In the genomic region with DNA sequence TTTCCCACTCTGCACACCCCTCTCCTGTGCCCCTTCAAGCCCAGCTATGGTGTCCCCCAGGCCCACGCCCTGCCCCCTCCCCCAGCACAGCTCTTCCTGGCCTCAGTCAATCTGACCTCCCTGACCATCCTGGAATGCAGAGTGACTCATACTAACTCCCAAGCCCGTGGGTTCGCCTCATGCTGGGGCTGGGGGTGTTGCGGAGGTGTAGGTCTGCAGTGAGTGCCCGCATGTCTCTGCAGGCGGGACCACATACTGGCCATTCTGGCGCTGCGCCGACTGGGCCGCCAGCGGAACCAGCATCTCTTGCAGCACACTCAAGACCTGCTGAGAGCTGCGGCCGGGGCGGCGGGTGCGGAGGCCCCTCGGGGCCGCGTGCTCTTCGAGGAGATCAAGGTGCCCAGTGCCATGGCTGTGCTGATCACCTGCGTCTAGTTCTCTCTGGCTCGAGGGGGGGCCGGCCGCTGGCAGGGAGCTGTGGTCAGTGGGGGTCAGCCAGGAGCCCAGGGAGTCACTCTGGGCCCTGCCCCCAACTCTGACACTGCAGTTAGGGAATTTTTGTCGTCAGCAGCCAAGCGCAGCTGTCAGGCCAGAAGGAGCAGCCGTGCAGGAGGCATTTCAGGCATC, we compare ENCODE assay signal across 7 cellular contexts. TPM values are rescaled to one million over a fixed set of nuclear protein-coding genes. Genes with fewer than 3 reads are reported as not detected.
DNase-seq lines count a peak whose midpoint lies in the region; ATAC-seq, FAIRE-seq and TF ChIP-seq lines count a peak whose summit lies in the region.
"Had no signal": no experiment of that assay in that cellular context is flagged by ENCODE, and none has a peak within 500 bp of the region (broad histone marks: within the 10 kb centered on the region; RNA-seq: fewer than 3 reads in every experiment).

No MANE protein-coding gene starts in this region.

- H3K23ac ChIP-seq in neuronal stem cell (ENCODE audit: low read depth, low read length, poor library complexity): peak overlapping the region; percentile 57

- H3K14ac ChIP-seq in neuronal stem cell (ENCODE audit: low read length): no peak overlapping the region

- peak overlapping the region; percentile 71 for H2BK5ac ChIP-seq in neuronal stem cell (ENCODE audit: low read length)

- peak in 1 of 3 donors; percentile 14 for TF ChIP-seq POLR2A in body of pancreas (IDR thresholded peaks at IDR 0.05)
- no peak for TF ChIP-seq POLR2A in GM12891 (IDR thresholded peaks at IDR 0.05; ENCODE audit: low read depth, low read length)

- no peak for FAIRE-seq in GM12891 (lab: Jason Lieb, UNC)

- H3K36me3 ChIP-seq in H7 (replicated peaks; ENCODE audit: control insufficient read depth, insufficient read depth, low read length) (no peaks in the 10 kb centered on the region), body of pancreas (replicated peaks in 1 of 2; ENCODE audit: insufficient read depth in 1 of 2, low read depth in 2 of 2) (no peaks in the 10 kb centered on the region), neuronal stem cell (replicated peaks in 1 of 2; ENCODE audit: control insufficient read depth in 2 of 2, insufficient read depth in 2 of 2, low read length in 2 of 2) (no peaks in the 10 kb centered on the region)

- H3K4me2 ChIP-seq in neuronal stem cell (ENCODE audit: insufficient read depth, low read length, poor library complexity, severe bottlenecking): peak overlapping the region; percentile 32

- TF ChIP-seq CTCF in body of pancreas (IDR thresholded peaks at IDR 0.05): no peak

- no peak overlapping the region for H3K4ac ChIP-seq in neuronal stem cell (ENCODE audit: low read length)

- no peaks in the 10 kb centered on the region for H3K79me1 ChIP-seq in neuronal stem cell (ENCODE audit: low read depth, low read length)

- H3K9ac ChIP-seq in neuronal stem cell (ENCODE audit: low read depth, low read length, poor library complexity): peak overlapping the region; percentile 53

- peak overlapping the region; percentile 56 for H4K8ac ChIP-seq in neuronal stem cell (ENCODE audit: low read depth, low read length)

- H3K27ac ChIP-seq in body of pancreas: peak overlapping the region in 3 of 4 donors; percentile 61 to 82 (median 72)
- H3K27ac ChIP-seq in neuronal stem cell (replicated peaks; ENCODE audit: low read length): no peak overlapping the region

- peak overlapping the region; percentile 33 for H2BK12ac ChIP-seq in neuronal stem cell (ENCODE audit: low read length)

- ATAC-seq in body of pancreas: peak; percentile 33
- ATAC-seq: activated T-helper 17 cell treated with anti-CD3 and anti-CD28 coated beads, Interleukin-2, amount 50 U/mL, for 72 hours had no signal

- H2BK15ac ChIP-seq in neuronal stem cell (ENCODE audit: low read length): peak overlapping the region; percentile 88

- intact Hi-C loops in body of pancreas (cut with DNase I): loop anchor here (5.0 to 10.0 kb wide), 2 partner anchors 67 to 185 kb away; no protein-coding TSS in a partner anchor

- peaks cover 48% of the 10 kb centered on the region for H3K4me1 ChIP-seq in body of pancreas
- H3K4me1 ChIP-seq in neuronal stem cell (ENCODE audit: control insufficient read depth in 2 of 2, insufficient read depth in 1 of 2, low read depth in 1 of 2, low read length in 2 of 2): peaks cover 17 to 34% of the 10 kb centered on the region in 2 donors

- peak overlapping the region; percentile 23; the same call in 1 of the 2 replicates for H3K4me3 ChIP-seq in H7 (ENCODE audit: insufficient read depth, low read depth, low read length)
- H3K4me3 ChIP-seq in body of pancreas: no peak overlapping the region
- H3K4me3 ChIP-seq in neuronal stem cell (ENCODE audit: low read length in 2 of 2): no peak overlapping the region

- 51 to 59% methylated on average over 5 to 27 of the region's 27 CpGs for WGBS in body of pancreas, 2 donors
- no CpG with 5 or more reads among the region's 27 CpGs for WGBS in neuronal stem cell (ENCODE audit: extremely low coverage in 2 of 2, insufficient read length in 2 of 2, insufficient replicate concordance in 1 of 2), 2 donors

- H3K27me3 ChIP-seq in H7 (ENCODE audit: control insufficient read depth, insufficient read depth, low read length): peaks cover 2% of the 10 kb centered on the region; the same call in 1 of the 2 replicates
- H3K27me3 ChIP-seq in body of pancreas: no peaks in the 10 kb centered on the region
- H3K27me3 ChIP-seq in neuronal stem cell (ENCODE audit: control insufficient read depth in 3 of 3, insufficient read depth in 3 of 3, low read depth in 1 of 3, low read length in 3 of 3): peaks cover 0 to 23% (median 5%) of the 10 kb centered on the region in 3 experiments

- DNase-seq in H7: peak; percentile 86
- peak in 3 of 4 donors; percentile 36 to 60 (median 52) for DNase-seq in body of pancreas
- DNase-seq in neuronal stem cell (ENCODE audit: low spot score): no peak
- DNase-seq in NCI-H345 (lab: John Stamatoyannopoulos, UW): no peak
- DNase-seq in GM12891 (ENCODE audit: insufficient read length, low spot score): no peak
- no peak for DNase-seq in DMS53 treated with DMSO at 0.1 percent for 48 hours (lab: John Stamatoyannopoulos, UW; ENCODE audit: unreplicated experiment)

- H3K9me3 ChIP-seq in body of pancreas (no peaks in the 10 kb centered on the region), neuronal stem cell (replicated peaks in 1 of 2; ENCODE audit: control insufficient read depth in 2 of 2, insufficient read depth in 1 of 2, low read depth in 1 of 2, low read length in 2 of 2) (no peaks in the 10 kb centered on the region)

- peak overlapping the region; percentile 89 for H3K18ac ChIP-seq in neuronal stem cell (ENCODE audit: low read length)

- H2BK120ac ChIP-seq in neuronal stem cell (ENCODE audit: low read depth, low read length): peak overlapping the region; percentile 93

- H4K91ac ChIP-seq in neuronal stem cell (ENCODE audit: low read depth, low read length, poor library complexity): peak overlapping the region; percentile 80

- peak overlapping the region; percentile 89 for H2AK5ac ChIP-seq in neuronal stem cell (ENCODE audit: low read depth, low read length)

- peak overlapping the region; percentile 66 for H2AFZ ChIP-seq in neuronal stem cell (ENCODE audit: low read length)

TF ChIP-seq in GM12891, 5 proteins besides CTCF, POLR2A, EP300 and RAD21:
- TF ChIP-seq POU2F2 (IDR thresholded peaks at IDR 0.05; ENCODE audit: low read depth, low read length) (no peak), POLR2AphosphoS5 (IDR thresholded peaks at IDR 0.05; ENCODE audit: low read depth, low read length) (no peak)
TF ChIP-seq in GM12891: peak in this region for 0.

RNA-seq across cellular contexts. Expression of a gene that starts 13.4 kb away (rescaled TPM):
- total RNA-seq in H7 (2014; rRNA removed; shearing (Covaris generic)): 30.1 and 38.7 TPM in 2 replicates
- 10 to 100 TPM; 22.1 to 75.5 TPM for total RNA-seq in body of pancreas
- polyA plus RNA-seq in neuronal stem cell (2013, experiment 1 of 2): 26.4 TPM
- 24.5 TPM for polyA plus RNA-seq in neuronal stem cell (2013, experiment 2 of 2)
- polyA plus RNA-seq in GM12891 (2012; ENCODE audit: low read depth, missing spikeins): 68.7 TPM

RNA-seq across cellular contexts. Expression of a gene that starts 15.4 kb away (rescaled TPM):
- 0.21 TPM in 1 of 2 replicates, not detected in the other for total RNA-seq in H7 (2014; rRNA removed; shearing (Covaris generic))
- 1 to 10 TPM in 1 of 2 donors, under 1 TPM in 1; 0.66 to 1.8 TPM for total RNA-seq in body of pancreas
- polyA plus RNA-seq in neuronal stem cell (2013, experiment 1 of 2): not detected
- polyA plus RNA-seq in neuronal stem cell (2013, experiment 2 of 2): not detected
- polyA plus RNA-seq in GM12891 (2012; ENCODE audit: low read depth, missing spikeins): not detected
- total RNA-seq: activated T-helper 17 cell treated with anti-CD3 and anti-CD28 coated beads, Interleukin-2, amount 50 U/mL, for 72 hours had no signal

RNA-seq across cellular contexts. Expression of a gene that starts 25.9 kb away (rescaled TPM):
- total RNA-seq in H7 (2014; rRNA removed; shearing (Covaris generic)): not detected in 2 replicates
- total RNA-seq in body of pancreas: not detected
- polyA plus RNA-seq in neuronal stem cell (2013, experiment 1 of 2): not detected
- not detected for polyA plus RNA-seq in neuronal stem cell (2013, experiment 2 of 2)
- not detected for polyA plus RNA-seq in GM12891 (2012; ENCODE audit: low read depth, missing spikeins)
- total RNA-seq: activated T-helper 17 cell treated with anti-CD3 and anti-CD28 coated beads, Interleukin-2, amount 50 U/mL, for 72 hours had no signal

RNA-seq across cellular contexts. Expression of a gene that starts 52.6 kb away (rescaled TPM):
- total RNA-seq in H7 (2014; rRNA removed; shearing (Covaris generic)): 56.1 and 59.8 TPM in 2 replicates
- total RNA-seq in body of pancreas: 100 to 1,000 TPM in 1 of 2 donors, 10 to 100 TPM in 1; 66.2 to 102 TPM
- 44.7 TPM for polyA plus RNA-seq in neuronal stem cell (2013, experiment 1 of 2)
- polyA plus RNA-seq in neuronal stem cell (2013, experiment 2 of 2): 45.1 TPM
- polyA plus RNA-seq in GM12891 (2012; ENCODE audit: low read depth, missing spikeins): 11.6 TPM

Comparison
In these comparisons a context has a peak if more than half of its experiments do, and no peak if none do; other contexts are left out.
1. DNase-seq: peak in H7 (single experiment) and body of pancreas (3 of 4); none in neuronal stem cell (single experiment), NCI-H345 (single experiment), GM12891 (single experiment) and DMS53 treated with DMSO at 0.1 percent for 48 hours (single experiment).